ENCODE assay signal across 8 cellular contexts in genomic region chr3:49248828-49249227, GRCh38. TPM values are rescaled to one million over a fixed set of nuclear protein-coding genes. Genes with fewer than 3 reads are reported as not detected.
DNase-seq lines count a peak whose midpoint lies in the region; ATAC-seq, FAIRE-seq and TF ChIP-seq lines count a peak whose summit lies in the region.
"Had no signal": no experiment of that assay in that cellular context is flagged by ENCODE, and none has a peak within 500 bp of the region (broad histone marks: within the 10 kb centered on the region; RNA-seq: fewer than 3 reads in every experiment).

No MANE protein-coding gene starts in this region.

- TF ChIP-seq RAD21 in K562 (CRISPR knock-in tag; conservative IDR thresholded peaks at IDR 0.05 in 1 of 2, IDR thresholded peaks at IDR 0.05 in 1 of 2), result no peak

- no peak for FAIRE-seq in K562 (lab: Jason Lieb, UNC)

- H2AFZ ChIP-seq in K562 (ENCODE audit: low read depth, low read length), result peak overlapping the region; percentile 68; the same call in 1 of the 2 replicates

- H3K9me3 ChIP-seq in K562 (replicated peaks; ENCODE audit: control insufficient read depth, insufficient read depth, low read depth, low read length) (no peaks in the 10 kb centered on the region), lower lobe of right lung (no peaks in the 10 kb centered on the region), upper lobe of left lung (no peaks in the 10 kb centered on the region)

- H3K4me2 ChIP-seq in K562 (ENCODE audit: insufficient read depth, low read length), result no peak overlapping the region

- no TSS peak for BruUV-seq in K562 (replicated peaks; lab: Mats Ljungman, UMichigan)

- no peak overlapping the region for H3K9ac ChIP-seq in K562 (ENCODE audit: insufficient read depth in 1 of 2, low read depth in 2 of 2, low read length in 2 of 2)

- in situ Hi-C loops in K562 (cut with MboI), result loop anchor here (25.0 kb wide), 1 partner anchor 1412 kb away; no protein-coding TSS in a partner anchor

- H3K27ac ChIP-seq in K562 (ENCODE audit: extremely low read depth, low read depth, low read length) (no peak overlapping the region), lower lobe of right lung (peak overlapping the region; percentile 76), upper lobe of left lung (peak overlapping the region; percentile 67 to 79 (median 72))

- no peaks in the 10 kb centered on the region for H3K79me2 ChIP-seq in K562 (ENCODE audit: control insufficient read depth, insufficient read depth, low read length)

- H3K9me1 ChIP-seq in K562 (ENCODE audit: control insufficient read depth, insufficient read depth, low read length), result no peaks in the 10 kb centered on the region

- DNase-seq in LNCaP clone FGC (ENCODE audit: low read depth) (peak; percentile 23), K562 (ENCODE audit: extremely low read depth in 1 of 4, low spot score in 3 of 4) (peak in 1 of 4 experiments; percentile 12), lower lobe of right lung (no peak), upper lobe of left lung (peak in 1 of 2 donors; percentile 45)
- DNase-seq in activated T-cell treated with anti-CD3 and anti-CD28 coated beads, Interleukin-2, amount 50 U/mL, for 1 hour, result no peak
- DNase-seq: NCI-H774 had no signal

- H3K4me3 ChIP-seq in LNCaP clone FGC (ENCODE audit: low read depth, low read length), result no peak overlapping the region
- H3K4me3 ChIP-seq in K562, result no peak overlapping the region
- H3K4me3 ChIP-seq in lower lobe of right lung, result no peak overlapping the region
- no peak overlapping the region for H3K4me3 ChIP-seq in upper lobe of left lung

- TF ChIP-seq EP300 in K562 (IDR thresholded peaks at IDR 0.05; ENCODE audit: low read length), result no peak
- peak in 1 of 4 donors; percentile 69 for TF ChIP-seq EP300 in upper lobe of left lung (IDR thresholded peaks at IDR 0.05)

- no peak for TF ChIP-seq POLR2A in K562 (conservative IDR thresholded peaks at IDR 0.05)
- TF ChIP-seq POLR2A in upper lobe of left lung (IDR thresholded peaks at IDR 0.05), result peak in 1 of 4 donors; percentile 10

- intact Hi-C loops in K562 (cut with micrococcal nuclease) (no loop called here), lower lobe of right lung (cut with DNase I) (no loop called here)

- POLR2A ChIA-PET in K562 (lab: Yijun Ruan, JAX), result interaction anchor here (1.9 kb wide), 1 partner anchor 10 kb away, joined by 6 read pairs; no protein-coding TSS in a partner anchor

- CTCF ChIA-PET in K562 (lab: Yijun Ruan, JAX; ENCODE audit: low intra/inter-chr PET ratio), result no interaction called here

- TF ChIP-seq CTCF in LNCaP clone FGC (IDR thresholded peaks at IDR 0.05; ENCODE audit: control insufficient read depth, extremely low read depth, insufficient read depth), result no peak
- TF ChIP-seq CTCF in K562 (IDR thresholded peaks at IDR 0.05 in 2 of 3, conservative IDR thresholded peaks at IDR 0.05 in 1 of 3; ENCODE audit: insufficient read depth in 2 of 3, low read depth in 1 of 3, low read length in 3 of 3), result no peak
- TF ChIP-seq CTCF in lower lobe of right lung (IDR thresholded peaks at IDR 0.05), result no peak
- TF ChIP-seq CTCF in upper lobe of left lung (IDR thresholded peaks at IDR 0.05), result no peak

- H3K4me1 ChIP-seq in K562 (replicated peaks in 1 of 2; ENCODE audit: control insufficient read depth in 2 of 2, insufficient read depth in 2 of 2, low read length in 2 of 2) (peaks cover 0 to 12% of the 10 kb centered on the region in 2 experiments; a peak in 3 of 5 replicates), lower lobe of right lung (peaks cover 24% of the 10 kb centered on the region), upper lobe of left lung (peaks cover 0 to 16% (median 8%) of the 10 kb centered on the region in 4 donors)

- H3K36me3 ChIP-seq in K562 (ENCODE audit: control insufficient read depth, insufficient read depth, low read length) (no peaks in the 10 kb centered on the region), lower lobe of right lung (no peaks in the 10 kb centered on the region), upper lobe of left lung (no peaks in the 10 kb centered on the region)

- no peaks in the 10 kb centered on the region for H4K20me1 ChIP-seq in K562 (replicated peaks; ENCODE audit: control insufficient read depth, insufficient read depth, low read length)

- H3K27me3 ChIP-seq in K562 (ENCODE audit: control insufficient read depth in 2 of 2, insufficient read depth in 2 of 2, low read length in 2 of 2) (no peaks in the 10 kb centered on the region), lower lobe of right lung (ENCODE audit: low read depth) (no peaks in the 10 kb centered on the region), upper lobe of left lung (no peaks in the 10 kb centered on the region)

- ATAC-seq in K562 (peak; percentile 73), lower lobe of right lung (peak; percentile 90 to 94), upper lobe of left lung (ENCODE audit: low FRiP score in 2 of 2) (peak; percentile 88 to 97), GM18861 (IDR thresholded peaks at IDR 0.05; ENCODE audit: unreplicated experiment) (no peak), GM21381 (IDR thresholded peaks at IDR 0.05; ENCODE audit: unreplicated experiment) (no peak)

TF ChIP-seq in K562, 482 proteins besides CTCF, POLR2A, EP300 and RAD21 (continues in another document):
- TF ChIP-seq, protein P1, sequence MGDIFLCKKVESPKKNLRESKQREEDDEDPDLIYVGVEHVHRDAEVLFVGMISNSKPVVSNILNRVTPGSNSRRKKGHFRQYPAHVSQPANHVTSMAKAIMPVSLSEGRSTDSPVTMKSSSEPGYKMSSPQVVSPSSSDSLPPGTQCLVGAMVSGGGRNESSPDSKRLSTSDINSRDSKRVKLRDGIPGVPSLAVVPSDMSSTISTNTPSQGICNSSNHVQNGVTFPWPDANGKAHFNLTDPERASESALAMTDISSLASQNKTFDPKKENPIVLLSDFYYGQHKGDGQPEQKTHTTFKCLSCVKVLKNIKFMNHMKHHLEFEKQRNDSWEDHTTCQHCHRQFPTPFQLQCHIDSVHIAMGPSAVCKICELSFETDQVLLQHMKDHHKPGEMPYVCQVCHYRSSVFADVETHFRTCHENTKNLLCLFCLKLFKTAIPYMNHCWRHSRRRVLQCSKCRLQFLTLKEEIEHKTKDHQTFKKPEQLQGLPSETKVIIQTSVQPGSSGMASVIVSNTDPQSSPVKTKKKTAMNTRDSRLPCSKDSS (IDR thresholded peaks at IDR 0.05; ENCODE audit: low read depth, partially characterized antibody), result no peak
- no peak for TF ChIP-seq EHMT2 (IDR thresholded peaks at IDR 0.05)
- TF ChIP-seq, protein P2, sequence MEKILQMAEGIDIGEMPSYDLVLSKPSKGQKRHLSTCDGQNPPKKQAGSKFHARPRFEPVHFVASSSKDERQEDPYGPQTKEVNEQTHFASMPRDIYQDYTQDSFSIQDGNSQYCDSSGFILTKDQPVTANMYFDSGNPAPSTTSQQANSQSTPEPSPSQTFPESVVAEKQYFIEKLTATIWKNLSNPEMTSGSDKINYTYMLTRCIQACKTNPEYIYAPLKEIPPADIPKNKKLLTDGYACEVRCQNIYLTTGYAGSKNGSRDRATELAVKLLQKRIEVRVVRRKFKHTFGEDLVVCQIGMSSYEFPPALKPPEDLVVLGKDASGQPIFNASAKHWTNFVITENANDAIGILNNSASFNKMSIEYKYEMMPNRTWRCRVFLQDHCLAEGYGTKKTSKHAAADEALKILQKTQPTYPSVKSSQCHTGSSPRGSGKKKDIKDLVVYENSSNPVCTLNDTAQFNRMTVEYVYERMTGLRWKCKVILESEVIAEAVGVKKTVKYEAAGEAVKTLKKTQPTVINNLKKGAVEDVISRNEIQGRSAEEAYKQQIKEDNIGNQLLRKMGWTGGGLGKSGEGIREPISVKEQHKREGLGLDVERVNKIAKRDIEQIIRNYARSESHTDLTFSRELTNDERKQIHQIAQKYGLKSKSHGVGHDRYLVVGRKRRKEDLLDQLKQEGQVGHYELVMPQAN (IDR thresholded peaks at IDR 0.05; ENCODE audit: borderline replicate concordance), result no peak
- no peak for TF ChIP-seq ZZZ3 (IDR thresholded peaks at IDR 0.05)
- no peak for TF ChIP-seq SIN3A (IDR thresholded peaks at IDR 0.05; ENCODE audit: borderline replicate concordance in 2 of 2, control insufficient read depth in 1 of 2, low read depth in 2 of 2, low read length in 2 of 2)
- TF ChIP-seq SMARCE1 (IDR thresholded peaks at IDR 0.05), result no peak; the same call in 1 of the 2 replicates
- no peak for TF ChIP-seq CXXC5 (CRISPR knock-in tag; IDR thresholded peaks at IDR 0.05)
- no peak for TF ChIP-seq NFE2 (IDR thresholded peaks at IDR 0.05; ENCODE audit: low read depth)
- no peak for TF ChIP-seq ZC3H4 (CRISPR knock-in tag; IDR thresholded peaks at IDR 0.05; ENCODE audit: borderline replicate concordance)
- no peak for TF ChIP-seq PTTG1 (tag; IDR thresholded peaks at IDR 0.05; ENCODE audit: low read depth)
- TF ChIP-seq GTF2F1 (IDR thresholded peaks at IDR 0.05; ENCODE audit: low read depth, low read length), result no peak

RNA-seq across cellular contexts. Expression of gene C3orf62, which starts 28.2 kb away (rescaled TPM):
- total RNA-seq in K562 (2011; cell fraction: chromatin; rRNA removed; ENCODE audit: low replicate concordance), result 16.8 and 18.1 TPM in 2 replicates
- total RNA-seq in K562 (2011; cell fraction: nucleolus; rRNA removed), result 10.0 and 13.7 TPM in 2 replicates
- 8.5 and 10.4 TPM in 2 replicates for total RNA-seq in K562 (2011; cell fraction: nucleoplasm; rRNA removed)
- total RNA-seq in K562 (2014; rRNA removed) (2.6 and 4.2 TPM in 2 replicates), K562 (2014; rRNA removed; fragmentation: Illumina TruSeq; extraction: Trizol) (2.9 and 3.8 TPM in 2 replicates), K562 (2015; rRNA removed; fragmentation: Illumina TruSeq; extraction: Trizol) (3.4 and 3.5 TPM in 2 replicates), K562 (2021) (3.0 and 4.2 TPM in 2 replicates), lower lobe of right lung (10.0 TPM), upper lobe of left lung (10 to 100 TPM in 1 of 6 donors, 1 to 10 TPM in 5; 4.2 to 15.7 (median 7.1) TPM)
- polyA plus RNA-seq in K562 (2011; rRNA removed) (3.8 and 4.3 TPM in 2 replicates), K562 (2014; fragmentation: Illumina TruSeq; extraction: Trizol) (4.0 and 5.7 TPM in 2 replicates), K562 (2014; fragmentation: Nextera tagmentation; extraction: Ambion mirVana) (1 to 10 TPM; 1.3 to 1.6 TPM), K562 (2014; rRNA removed) (4.6 and 5.6 TPM in 2 replicates)
- 2.1 and 3.3 TPM in 2 replicates for polyA plus RNA-seq in K562 (2011; cell fraction: cytosol; rRNA removed)
- 7.7 and 15.6 TPM in 2 replicates for polyA plus RNA-seq in K562 (2011; cell fraction: nucleus; rRNA removed)
- 3.0 and 7.5 TPM in 2 replicates for polyA plus RNA-seq in K562 (2012)
- 2.5 and 2.6 TPM in 2 replicates for polyA minus RNA-seq in K562 (2011; rRNA and poly(A)+ RNA removed)
- polyA minus RNA-seq in K562 (2011; cell fraction: cytosol; rRNA and poly(A)+ RNA removed), result 1.3 and 2.9 TPM in 2 replicates
- 3.0 and 3.3 TPM in 2 replicates for polyA minus RNA-seq in K562 (2011; cell fraction: nucleus; rRNA and poly(A)+ RNA removed)

Comparison
In these comparisons a context has a peak if more than half of its experiments do, and no peak if none do; other contexts are left out.
1. ATAC-seq: peak in K562 (single experiment), lower lobe of right lung (2 of 2) and upper lobe of left lung (2 of 2); none in GM18861 (single experiment) and GM21381 (single experiment).